In the genomic region with DNA sequence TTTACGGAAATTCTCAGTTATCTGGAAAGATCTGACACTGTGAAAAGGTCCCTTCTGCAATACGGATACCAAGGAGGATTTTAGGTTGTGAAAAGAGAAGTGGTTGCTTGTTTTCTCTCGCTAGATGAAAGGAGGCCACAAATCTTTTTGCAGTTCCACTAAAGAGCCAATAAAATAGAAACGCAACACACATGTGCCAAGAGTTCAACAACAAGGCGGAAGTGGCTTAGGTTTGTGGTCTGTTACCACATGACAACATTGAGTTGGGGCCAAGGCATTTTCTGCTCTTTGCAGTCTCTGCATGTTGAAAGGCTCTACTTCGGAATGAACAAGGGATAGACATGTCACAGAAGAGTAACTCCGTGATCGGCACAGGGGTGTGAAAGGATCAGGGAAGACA, we compare ENCODE assay signal across 8 cellular contexts.
DNase-seq lines count a peak whose midpoint lies in the region; ATAC-seq and TF ChIP-seq lines count a peak whose summit lies in the region.

No MANE protein-coding gene starts in this region.

- no peak overlapping the region for H3K14ac ChIP-seq in IMR-90 (replicated peaks; ENCODE audit: low read depth, low read length)

- H2BK5ac ChIP-seq in IMR-90 (ENCODE audit: low read depth, low read length, poor library complexity, severe bottlenecking), result no peak overlapping the region

- ATAC-seq in GM21576 (IDR thresholded peaks at IDR 0.05; ENCODE audit: unreplicated experiment) (peak; percentile 98), IMR-90 (ENCODE audit: low read depth) (no peak), left colon (no peak)

- H3K27me3 ChIP-seq in IMR-90 (ENCODE audit: control insufficient read depth, insufficient read depth, low read length) (peaks cover 8% of the 10 kb centered on the region), right atrium auricular region (no peaks in the 10 kb centered on the region)

- no peaks in the 10 kb centered on the region for H3K9me3 ChIP-seq in IMR-90 (ENCODE audit: control insufficient read depth, insufficient read depth, low read length)
- no peaks in the 10 kb centered on the region for H3K9me3 ChIP-seq in right atrium auricular region

- no peak overlapping the region for H2BK20ac ChIP-seq in IMR-90 (ENCODE audit: low read depth, low read length)

- no peak overlapping the region for H3K23ac ChIP-seq in IMR-90 (ENCODE audit: low read depth, low read length)

- H2AK5ac ChIP-seq in IMR-90 (ENCODE audit: low read depth, low read length), result no peak overlapping the region

- dilution Hi-C loops in IMR-90 (cut with HindIII; ENCODE audit: low sequenced_read_pairs, unreplicated experiment), result no loop called here

- BruUV-seq in IMR-90 (replicated peaks; lab: Mats Ljungman, UMichigan), result no TSS peak

- H4K91ac ChIP-seq in IMR-90 (ENCODE audit: insufficient read depth, low read depth, low read length), result no peak overlapping the region

- no peaks in the 10 kb centered on the region for H4K20me1 ChIP-seq in IMR-90 (ENCODE audit: insufficient read depth, low read length)

- H3K79me1 ChIP-seq in IMR-90 (ENCODE audit: low read depth in 1 of 2, low read length in 2 of 2), result no peaks in the 10 kb centered on the region

- no peak overlapping the region for H4K5ac ChIP-seq in IMR-90 (ENCODE audit: low read depth, low read length)

- no peak for TF ChIP-seq POLR2A in IMR-90 (IDR thresholded peaks at IDR 0.05; ENCODE audit: low read depth, low read length)

- H3K4ac ChIP-seq in IMR-90 (ENCODE audit: low read depth, low read length), result no peak overlapping the region

- H3K4me2 ChIP-seq in IMR-90 (ENCODE audit: low read depth, low read length), result no peak overlapping the region

- DNase-seq in GM04504 (ENCODE audit: low read depth) (peak; percentile 83), IMR-90 (peak; percentile 0), left colon (peak; percentile 11 to 25), right atrium auricular region (ENCODE audit: low spot score) (no peak), NCI-H128 (lab: John Stamatoyannopoulos, UW; ENCODE audit: unreplicated experiment) (no peak), progenitor cell of endocrine pancreas (ENCODE audit: low spot score, unreplicated experiment) (no peak)
- DNase-seq in activated T-cell treated with anti-CD3 and anti-CD28 coated beads, Interleukin-2, amount 50 U/mL, for 1 hour, result peak; percentile 18

- H3K9ac ChIP-seq in IMR-90 (ENCODE audit: low read depth, low read length), result no peak overlapping the region

- H2AFZ ChIP-seq in IMR-90 (replicated peaks; ENCODE audit: low read length, poor library complexity), result no peak overlapping the region

- no peak for TF ChIP-seq RAD21 in IMR-90 (IDR thresholded peaks at IDR 0.05; ENCODE audit: low read length)

- H3K9me1 ChIP-seq in IMR-90 (ENCODE audit: insufficient read depth, low read length), result no peaks in the 10 kb centered on the region

- no CpG with 5 or more reads among the region's 8 CpGs for whole genome bisulfite sequencing in IMR-90 (ENCODE audit: extremely low coverage in 2 of 2, insufficient read length in 1 of 2), 2 experiments

- TF ChIP-seq CTCF in IMR-90 (conservative IDR thresholded peaks at IDR 0.05; ENCODE audit: low read depth, low read length), result no peak
- TF ChIP-seq CTCF in right atrium auricular region (IDR thresholded peaks at IDR 0.05), result no peak
- TF ChIP-seq CTCF in progenitor cell of endocrine pancreas (IDR thresholded peaks at IDR 0.05; ENCODE audit: unreplicated experiment), result no peak

- POLR2A ChIA-PET in IMR-90 (lab: Charles Lee; ENCODE audit: unreplicated experiment), result no interaction called here

- H2BK120ac ChIP-seq in IMR-90 (ENCODE audit: low read depth, low read length), result no peak overlapping the region

- CTCF ChIA-PET in IMR-90 (lab: Yijun Ruan, JAX), result no interaction called here

- intact Hi-C loops in IMR-90 (cut with micrococcal nuclease) (no loop called here), left colon (cut with DNase I, micrococcal nuclease) (no loop called here)

- no peak overlapping the region for H3K56ac ChIP-seq in IMR-90 (ENCODE audit: extremely low read depth, insufficient read depth, low read length)

- no peaks in the 10 kb centered on the region for H3K4me1 Mint-ChIP-seq in progenitor cell of endocrine pancreas (ENCODE audit: low read depth)

- in situ Hi-C loops in IMR-90 (cut with MboI; ENCODE audit: low sequenced_read_pairs), result no loop called here

- H3K4me3 ChIP-seq in IMR-90 (ENCODE audit: insufficient read depth, low read depth, low read length) (no peak overlapping the region), right atrium auricular region (no peak overlapping the region)

- H3K36me3 ChIP-seq in IMR-90 (ENCODE audit: control insufficient read depth, insufficient read depth, low read length) (no peaks in the 10 kb centered on the region), right atrium auricular region (no peaks in the 10 kb centered on the region)

- no peak overlapping the region for H3K27ac Mint-ChIP-seq in progenitor cell of endocrine pancreas

- H3K27me3 Mint-ChIP-seq in progenitor cell of endocrine pancreas, result no peaks in the 10 kb centered on the region

- H3K27ac ChIP-seq in IMR-90 (ENCODE audit: insufficient read depth, low read length) (no peak overlapping the region), right atrium auricular region (no peak overlapping the region)

- no peaks in the 10 kb centered on the region for H3K36me3 Mint-ChIP-seq in progenitor cell of endocrine pancreas (ENCODE audit: insufficient read depth)

- H3K4me1 ChIP-seq in IMR-90 (ENCODE audit: control insufficient read depth, insufficient read depth, low read length) (no peaks in the 10 kb centered on the region), right atrium auricular region (no peaks in the 10 kb centered on the region)

- no peak overlapping the region for H4K8ac ChIP-seq in IMR-90 (ENCODE audit: low read depth in 2 of 2, low read length in 2 of 2)

- H3K4me3 Mint-ChIP-seq in progenitor cell of endocrine pancreas (ENCODE audit: low read depth), result no peak overlapping the region

- no peak overlapping the region for H3K18ac ChIP-seq in IMR-90 (ENCODE audit: low read depth, low read length)

- no peak overlapping the region for H2AK9ac ChIP-seq in IMR-90 (replicated peaks; ENCODE audit: low read depth, low read length, poor library complexity)

- no peaks in the 10 kb centered on the region for H3K9me3 Mint-ChIP-seq in progenitor cell of endocrine pancreas (ENCODE audit: low read depth)

- no peak overlapping the region for H2BK15ac ChIP-seq in IMR-90 (ENCODE audit: low read depth, low read length)

TF ChIP-seq in IMR-90, 13 proteins besides CTCF, POLR2A, EP300 and RAD21:
- TF ChIP-seq USF2 (IDR thresholded peaks at IDR 0.05; ENCODE audit: low read depth, low read length) (no peak), ELK1 (IDR thresholded peaks at IDR 0.05; ENCODE audit: borderline replicate concordance, low read depth, low read length) (no peak), RCOR1 (IDR thresholded peaks at IDR 0.05; ENCODE audit: insufficient replicate concordance, low read length) (no peak), BHLHE40 (IDR thresholded peaks at IDR 0.05; ENCODE audit: low read depth, low read length) (no peak), FOS (IDR thresholded peaks at IDR 0.05; ENCODE audit: low read depth, low read length) (no peak), CHD1 (IDR thresholded peaks at IDR 0.05; ENCODE audit: low read depth, low read length) (no peak), MXI1 (IDR thresholded peaks at IDR 0.05; ENCODE audit: borderline replicate concordance, low read depth, low read length) (no peak), SMC3 (IDR thresholded peaks at IDR 0.05; ENCODE audit: low read depth, low read length) (no peak), MAZ (IDR thresholded peaks at IDR 0.05; ENCODE audit: borderline replicate concordance, low read depth, low read length) (no peak)

Comparison
In these comparisons a context has a peak if more than half of its experiments do, and no peak if none do; other contexts are left out.
1. DNase-seq: peak in GM04504 (single experiment), IMR-90 (single experiment), activated T-cell treated with anti-CD3 and anti-CD28 coated beads, Interleukin-2, amount 50 U/mL, for 1 hour (single experiment) and left colon (2 of 2); none in right atrium auricular region (single experiment), NCI-H128 (single experiment) and progenitor cell of endocrine pancreas (single experiment).